In the genomic region with DNA sequence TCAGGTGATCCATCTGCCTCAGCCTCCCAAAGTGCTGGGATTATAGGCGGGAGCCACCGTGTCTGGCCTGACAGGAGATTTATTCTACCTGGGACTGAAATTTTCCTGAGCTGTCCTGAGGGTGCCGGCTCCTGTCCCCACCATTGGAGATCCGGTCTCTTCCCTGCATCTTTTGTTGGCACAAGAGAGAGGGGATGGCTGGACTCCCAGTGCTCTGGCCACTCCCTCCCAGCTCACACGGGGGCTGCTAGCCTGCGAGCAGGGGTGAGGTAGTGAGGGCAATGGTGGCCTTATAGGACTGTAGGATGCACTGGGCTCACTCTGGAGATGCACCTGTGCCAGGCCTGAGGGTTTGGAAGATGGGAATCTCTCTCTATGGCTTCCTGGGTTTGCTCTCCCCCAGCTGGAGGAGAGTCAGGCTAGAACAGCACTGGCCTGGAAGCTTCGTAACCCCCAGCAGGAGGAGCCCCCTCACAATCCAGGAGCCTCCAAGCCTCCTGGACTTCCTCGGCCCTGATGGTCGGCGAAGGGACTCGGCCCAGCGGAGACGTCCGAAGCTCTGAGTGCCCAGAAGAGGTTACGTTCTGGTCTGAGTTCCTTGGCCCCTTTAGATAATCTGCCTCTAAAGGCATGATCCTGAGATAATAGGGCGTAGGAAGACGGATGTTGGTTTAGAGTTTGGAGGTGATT, we compare ENCODE assay signal across 16 cellular contexts.
DNase-seq lines count a peak whose midpoint lies in the region; ATAC-seq and TF ChIP-seq lines count a peak whose summit lies in the region.
"Had no signal": no experiment of that assay in that cellular context is flagged by ENCODE, and none has a peak within 500 bp of the region (broad histone marks: within the 10 kb centered on the region; RNA-seq: fewer than 3 reads in every experiment).

No MANE protein-coding gene starts in this region.

- peaks cover 4% of the 10 kb centered on the region; the same call in 1 of the 2 replicates for H3K4me1 ChIP-seq in H9 (ENCODE audit: insufficient read depth, low read length)
- H3K4me1 ChIP-seq in endodermal cell (ENCODE audit: control insufficient read depth, insufficient read depth, low read length): peaks cover 20% of the 10 kb centered on the region

- no peak overlapping the region for H2AK5ac ChIP-seq in H9 (ENCODE audit: insufficient read length, low read length)

- POLR2A ChIA-PET in T-cell (lab: Charles Lee): no interaction called here

- H3K18ac ChIP-seq in H9 (ENCODE audit: insufficient read length, low read depth, low read length): no peak overlapping the region

- no peak overlapping the region for H2BK12ac ChIP-seq in H9 (ENCODE audit: insufficient read length, low read depth, low read length)

- H4K20me1 ChIP-seq in H9 (ENCODE audit: control insufficient read depth, insufficient read depth, insufficient read length): no peaks in the 10 kb centered on the region

- no peak overlapping the region for H2BK120ac ChIP-seq in H9 (ENCODE audit: low read depth, low read length, poor library complexity, severe bottlenecking)

- no peaks in the 10 kb centered on the region for H3K36me3 ChIP-seq in H7 (replicated peaks; ENCODE audit: control insufficient read depth, insufficient read depth, low read length)
- H3K36me3 ChIP-seq in endodermal cell (ENCODE audit: control insufficient read depth, insufficient read depth, low read length): no peaks in the 10 kb centered on the region

- H3K9me3 ChIP-seq in H9 (ENCODE audit: control insufficient read depth, low read depth, low read length): no peaks in the 10 kb centered on the region
- no peaks in the 10 kb centered on the region for H3K9me3 ChIP-seq in endodermal cell (ENCODE audit: control insufficient read depth, low read length)

- H2BK5ac ChIP-seq in H9 (ENCODE audit: insufficient read length, low read length): no peak overlapping the region

- no peak for ATAC-seq in T-cell (replicated peaks in 1 of 4)
- no peak for ATAC-seq in GM21717 (IDR thresholded peaks at IDR 0.05; ENCODE audit: unreplicated experiment)
- ATAC-seq in HG03108 (IDR thresholded peaks at IDR 0.05; ENCODE audit: unreplicated experiment): no peak

- H3K4me2 ChIP-seq in H9 (ENCODE audit: insufficient read depth, insufficient read length, low read length): no peak overlapping the region

- no peaks in the 10 kb centered on the region for H3K79me2 ChIP-seq in H9 (ENCODE audit: insufficient read depth, low read length)

- H3K27ac Mint-ChIP-seq in H9 (no peak overlapping the region), endodermal cell (no peak overlapping the region), neural crest cell (ENCODE audit: unreplicated experiment) (peak overlapping the region; percentile 67), T-cell (no peak overlapping the region)
- H3K27ac Mint-ChIP-seq: CD4-positive, alpha-beta memory T cell had no signal

- H3K9me3 Mint-ChIP-seq in H9: no peaks in the 10 kb centered on the region; a peak in 1 of 5 replicates
- no peaks in the 10 kb centered on the region for H3K9me3 Mint-ChIP-seq in endodermal cell
- H3K9me3 Mint-ChIP-seq in neural crest cell: no peaks in the 10 kb centered on the region
- no peaks in the 10 kb centered on the region for H3K9me3 Mint-ChIP-seq in T-cell
- H3K9me3 Mint-ChIP-seq: CD4-positive, alpha-beta memory T cell had no signal

- no peak overlapping the region for H4K5ac ChIP-seq in H9 (ENCODE audit: insufficient read length, low read depth, low read length)

- H3K23me2 ChIP-seq in H9 (ENCODE audit: insufficient read length, low read depth, low read length, poor library complexity, severe bottlenecking): no peaks in the 10 kb centered on the region

- no peaks in the 10 kb centered on the region for H3K36me3 Mint-ChIP-seq in H9 (ENCODE audit: insufficient read depth in 1 of 3, low read depth in 3 of 3)
- H3K36me3 Mint-ChIP-seq in endodermal cell (ENCODE audit: low read depth): no peaks in the 10 kb centered on the region
- no peaks in the 10 kb centered on the region for H3K36me3 Mint-ChIP-seq in neural crest cell (ENCODE audit: low read depth)
- no peaks in the 10 kb centered on the region for H3K36me3 Mint-ChIP-seq in T-cell
- H3K36me3 Mint-ChIP-seq: CD4-positive, alpha-beta memory T cell had no signal

- H3K27ac ChIP-seq in H9 (ENCODE audit: insufficient read length, low read depth, low read length) (no peak overlapping the region), endodermal cell (ENCODE audit: low read depth, low read length) (no peak overlapping the region)
- H3K27ac ChIP-seq: GM23248 had no signal

- H3K4me3 ChIP-seq in H7 (ENCODE audit: insufficient read depth, low read depth, low read length) (no peak overlapping the region), endodermal cell (ENCODE audit: low read length) (no peak overlapping the region)
- H3K4me3 ChIP-seq: GM23248 had no signal

- H2BK15ac ChIP-seq in H9 (ENCODE audit: low read depth, low read length): no peak overlapping the region

- H3K4me3 Mint-ChIP-seq in H9 (no peak overlapping the region), endodermal cell (no peak overlapping the region), neural crest cell (no peak overlapping the region), T-cell (no peak overlapping the region)

- peaks cover 13% of the 10 kb centered on the region for H3K27me3 Mint-ChIP-seq in H9 (ENCODE audit: low read depth)
- peaks cover under 1% of the 10 kb centered on the region for H3K27me3 Mint-ChIP-seq in endodermal cell (ENCODE audit: insufficient read depth)
- no peaks in the 10 kb centered on the region for H3K27me3 Mint-ChIP-seq in neural crest cell (ENCODE audit: low read depth)
- peaks cover 13 to 23% of the 10 kb centered on the region in 2 donors for H3K27me3 Mint-ChIP-seq in T-cell

- no peak overlapping the region for H4K8ac ChIP-seq in H9 (replicated peaks; ENCODE audit: insufficient read length, low read depth, low read length)

- peaks cover 47 to 61% of the 10 kb centered on the region in 2 experiments for H3K4me1 Mint-ChIP-seq in H9
- peaks cover 40% of the 10 kb centered on the region for H3K4me1 Mint-ChIP-seq in endodermal cell
- peaks cover 45% of the 10 kb centered on the region for H3K4me1 Mint-ChIP-seq in neural crest cell
- no peaks in the 10 kb centered on the region for H3K4me1 Mint-ChIP-seq in T-cell
- H3K4me1 Mint-ChIP-seq: CD4-positive, alpha-beta memory T cell had no signal

- no peak overlapping the region for H3K56ac ChIP-seq in H9 (ENCODE audit: insufficient read length, low read depth, low read length)

- CTCF ChIA-PET in T-cell (lab: Charles Lee): no interaction called here

- no peak overlapping the region for H3K4ac ChIP-seq in H9 (ENCODE audit: low read depth, low read length)

- TF ChIP-seq CTCF in H9 (conservative IDR thresholded peaks at IDR 0.05) (peak; percentile 22; the same call in 1 of the 3 replicates), endodermal cell (conservative IDR thresholded peaks at IDR 0.05) (peak; percentile 38), neural crest cell (conservative IDR thresholded peaks at IDR 0.05) (no peak)

- H4K91ac ChIP-seq in H9 (ENCODE audit: insufficient read length, low read depth, low read length): no peak overlapping the region

- H2AFZ ChIP-seq in H9 (ENCODE audit: low read length): no peak overlapping the region
- H2AFZ ChIP-seq: GM23248 had no signal

- H3K27me3 ChIP-seq in H7 (ENCODE audit: control insufficient read depth, insufficient read depth, low read length): no peaks in the 10 kb centered on the region
- H3K27me3 ChIP-seq in H9 (ENCODE audit: insufficient read depth, low read length): 0 out of 2 replicates have a peak, but pooled peaks cover 4% of the 10 kb centered on the region
- H3K27me3 ChIP-seq in endodermal cell (ENCODE audit: control insufficient read depth, insufficient read depth, low read length, poor library complexity, severe bottlenecking): no peaks in the 10 kb centered on the region

- peak; percentile 61 for DNase-seq in H7
- peak; percentile 32 for DNase-seq in H9
- DNase-seq in endodermal cell: no peak
- DNase-seq in neural crest cell (ENCODE audit: low read depth, low spot score): no peak
- no peak for DNase-seq in NCI-H128 (lab: John Stamatoyannopoulos, UW; ENCODE audit: unreplicated experiment)
- DNase-seq in T-cell: no peak
- DNase-seq: Calu3; CD4-positive, alpha-beta memory T cell; COR-L47; DMS53; DMS79 treated with DMSO at 0.1 percent for 48 hours; GF-D8; GM23248; HCEC 1CT had no signal

- no CpG with 5 or more reads among the region's 17 CpGs for WGBS in H9 (ENCODE audit: extremely low coverage, insufficient read length, low lambda C conversion rate)
- WGBS in endodermal cell (ENCODE audit: insufficient coverage in 1 of 2, insufficient read length in 1 of 2), 2 experiments: 90 to 94% methylated on average over 10 to 17 of the region's 17 CpGs

- H3K9ac ChIP-seq in H9 (ENCODE audit: extremely low read depth, insufficient read length, low read length) (no peak overlapping the region), endodermal cell (ENCODE audit: extremely low read depth, low read length, poor library complexity, severe bottlenecking) (no peak overlapping the region)
- H3K9ac ChIP-seq: GM23248 had no signal

- no peak overlapping the region for H3K23ac ChIP-seq in H9 (ENCODE audit: insufficient read length, low read depth, low read length)

- no peak overlapping the region; the same call in 1 of the 2 replicates for H3K14ac ChIP-seq in H9 (ENCODE audit: insufficient read depth, low read length)

- H3K79me1 ChIP-seq in H9 (ENCODE audit: insufficient read depth, low read depth, low read length, poor library complexity, severe bottlenecking): no peaks in the 10 kb centered on the region

- no peak overlapping the region for H2BK20ac ChIP-seq in H9 (ENCODE audit: low read depth, low read length, poor library complexity, severe bottlenecking)

- no peak overlapping the region for H3T11ph ChIP-seq in H9 (ENCODE audit: low read length)

Comparison
In these comparisons a context has a peak if more than half of its experiments do, and no peak if none do; other contexts are left out.
1. DNase-seq: peak in H7 (single experiment) and H9 (single experiment); none in endodermal cell (single experiment), neural crest cell (single experiment), NCI-H128 (single experiment) and T-cell (0 of 34).